In the genomic region with DNA sequence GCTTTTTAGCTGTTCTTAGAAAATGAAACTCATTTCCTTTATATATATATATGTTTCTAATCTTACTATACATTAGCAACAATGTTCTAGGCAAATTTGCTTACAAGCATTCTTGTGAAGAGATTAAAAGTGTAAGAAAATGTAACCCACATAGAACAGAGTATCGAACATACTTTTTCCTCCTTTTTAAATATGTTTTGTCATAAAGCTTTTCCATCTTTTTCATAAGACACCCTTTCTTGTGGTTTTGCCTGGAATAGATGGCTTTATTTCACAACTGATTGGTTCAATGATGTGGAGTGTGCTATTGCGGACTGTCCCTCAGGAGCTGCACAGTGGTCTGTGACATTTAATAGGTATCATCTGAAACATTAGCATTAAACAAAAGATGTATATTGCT, we compare ENCODE assay signal across 2 cellular contexts.
TF ChIP-seq lines count a peak whose summit lies in the region.

No MANE protein-coding gene starts in this region.

TF ChIP-seq in IMR-90, 13 proteins besides CTCF, POLR2A, EP300 and RAD21 (continued from another document):
- TF ChIP-seq MXI1 (IDR thresholded peaks at IDR 0.05; ENCODE audit: borderline replicate concordance, low read depth, low read length) (no peak), FOS (IDR thresholded peaks at IDR 0.05; ENCODE audit: low read depth, low read length) (no peak), CHD1 (IDR thresholded peaks at IDR 0.05; ENCODE audit: low read depth, low read length) (no peak), MAZ (IDR thresholded peaks at IDR 0.05; ENCODE audit: borderline replicate concordance, low read depth, low read length) (no peak)
- TF ChIP-seq, protein P1, sequence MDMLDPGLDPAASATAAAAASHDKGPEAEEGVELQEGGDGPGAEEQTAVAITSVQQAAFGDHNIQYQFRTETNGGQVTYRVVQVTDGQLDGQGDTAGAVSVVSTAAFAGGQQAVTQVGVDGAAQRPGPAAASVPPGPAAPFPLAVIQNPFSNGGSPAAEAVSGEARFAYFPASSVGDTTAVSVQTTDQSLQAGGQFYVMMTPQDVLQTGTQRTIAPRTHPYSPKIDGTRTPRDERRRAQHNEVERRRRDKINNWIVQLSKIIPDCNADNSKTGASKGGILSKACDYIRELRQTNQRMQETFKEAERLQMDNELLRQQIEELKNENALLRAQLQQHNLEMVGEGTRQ (IDR thresholded peaks at IDR 0.05; ENCODE audit: low read depth, low read length) = no peak
- TF ChIP-seq, protein P2, sequence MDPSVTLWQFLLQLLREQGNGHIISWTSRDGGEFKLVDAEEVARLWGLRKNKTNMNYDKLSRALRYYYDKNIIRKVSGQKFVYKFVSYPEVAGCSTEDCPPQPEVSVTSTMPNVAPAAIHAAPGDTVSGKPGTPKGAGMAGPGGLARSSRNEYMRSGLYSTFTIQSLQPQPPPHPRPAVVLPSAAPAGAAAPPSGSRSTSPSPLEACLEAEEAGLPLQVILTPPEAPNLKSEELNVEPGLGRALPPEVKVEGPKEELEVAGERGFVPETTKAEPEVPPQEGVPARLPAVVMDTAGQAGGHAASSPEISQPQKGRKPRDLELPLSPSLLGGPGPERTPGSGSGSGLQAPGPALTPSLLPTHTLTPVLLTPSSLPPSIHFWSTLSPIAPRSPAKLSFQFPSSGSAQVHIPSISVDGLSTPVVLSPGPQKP (IDR thresholded peaks at IDR 0.05; ENCODE audit: borderline replicate concordance, low read depth, low read length) = no peak

TF ChIP-seq in neural cell, 6 proteins besides CTCF, POLR2A, EP300 and RAD21 (continued from another document):
- TF ChIP-seq, protein P3, sequence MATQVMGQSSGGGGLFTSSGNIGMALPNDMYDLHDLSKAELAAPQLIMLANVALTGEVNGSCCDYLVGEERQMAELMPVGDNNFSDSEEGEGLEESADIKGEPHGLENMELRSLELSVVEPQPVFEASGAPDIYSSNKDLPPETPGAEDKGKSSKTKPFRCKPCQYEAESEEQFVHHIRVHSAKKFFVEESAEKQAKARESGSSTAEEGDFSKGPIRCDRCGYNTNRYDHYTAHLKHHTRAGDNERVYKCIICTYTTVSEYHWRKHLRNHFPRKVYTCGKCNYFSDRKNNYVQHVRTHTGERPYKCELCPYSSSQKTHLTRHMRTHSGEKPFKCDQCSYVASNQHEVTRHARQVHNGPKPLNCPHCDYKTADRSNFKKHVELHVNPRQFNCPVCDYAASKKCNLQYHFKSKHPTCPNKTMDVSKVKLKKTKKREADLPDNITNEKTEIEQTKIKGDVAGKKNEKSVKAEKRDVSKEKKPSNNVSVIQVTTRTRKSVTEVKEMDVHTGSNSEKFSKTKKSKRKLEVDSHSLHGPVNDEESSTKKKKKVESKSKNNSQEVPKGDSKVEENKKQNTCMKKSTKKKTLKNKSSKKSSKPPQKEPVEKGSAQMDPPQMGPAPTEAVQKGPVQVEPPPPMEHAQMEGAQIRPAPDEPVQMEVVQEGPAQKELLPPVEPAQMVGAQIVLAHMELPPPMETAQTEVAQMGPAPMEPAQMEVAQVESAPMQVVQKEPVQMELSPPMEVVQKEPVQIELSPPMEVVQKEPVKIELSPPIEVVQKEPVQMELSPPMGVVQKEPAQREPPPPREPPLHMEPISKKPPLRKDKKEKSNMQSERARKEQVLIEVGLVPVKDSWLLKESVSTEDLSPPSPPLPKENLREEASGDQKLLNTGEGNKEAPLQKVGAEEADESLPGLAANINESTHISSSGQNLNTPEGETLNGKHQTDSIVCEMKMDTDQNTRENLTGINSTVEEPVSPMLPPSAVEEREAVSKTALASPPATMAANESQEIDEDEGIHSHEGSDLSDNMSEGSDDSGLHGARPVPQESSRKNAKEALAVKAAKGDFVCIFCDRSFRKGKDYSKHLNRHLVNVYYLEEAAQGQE (IDR thresholded peaks at IDR 0.05; ENCODE audit: borderline replicate concordance) = peak; percentile 2
